8 cellular contexts compared by ENCODE assay signal in the genomic region with DNA sequence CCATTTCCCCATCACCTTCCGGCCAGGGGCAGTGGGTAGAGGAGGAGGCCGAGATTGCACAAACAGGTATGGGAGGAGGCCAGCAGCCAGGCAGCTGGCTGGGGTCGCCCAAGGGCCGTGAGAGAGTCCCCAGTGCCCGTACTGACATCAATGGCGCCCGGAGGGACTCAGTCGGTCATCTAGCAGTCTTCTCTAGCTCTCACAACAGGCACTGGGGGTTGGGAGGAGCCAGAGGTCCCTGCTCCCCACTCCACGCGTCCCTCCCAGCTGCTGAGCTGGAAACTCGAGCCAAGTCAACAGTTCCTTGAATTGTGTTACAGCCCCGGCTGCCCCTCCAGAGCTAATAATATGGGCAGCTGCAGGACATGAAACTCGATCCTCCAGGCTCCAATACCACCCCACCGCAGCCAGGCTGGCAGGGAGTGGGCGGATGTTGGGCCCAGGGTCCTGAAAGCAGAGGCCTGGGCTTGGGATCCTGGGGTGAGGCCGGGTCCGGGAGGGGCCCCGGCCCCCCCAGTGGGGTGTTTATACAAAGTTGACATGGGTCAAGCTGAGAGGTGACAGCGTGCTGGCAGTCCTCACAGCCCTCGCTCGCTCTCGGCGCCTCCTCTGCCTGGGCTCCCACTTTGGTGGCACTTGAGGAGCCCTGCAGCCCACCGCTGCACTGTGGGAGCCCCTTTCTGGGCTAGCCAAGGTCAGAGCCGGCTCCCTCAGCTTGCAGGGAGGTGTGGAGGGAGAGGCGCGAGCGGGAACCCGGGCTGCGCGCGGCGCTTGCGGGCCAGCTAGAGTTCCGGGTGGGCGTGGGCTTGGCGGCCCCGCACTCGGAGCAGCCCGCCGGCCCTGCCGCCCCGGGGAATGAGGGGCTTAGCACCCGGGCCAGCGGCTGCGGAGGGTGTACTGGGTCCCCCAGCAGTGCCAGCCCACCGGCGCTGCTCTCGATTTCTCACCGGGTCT. TPM values are rescaled to one million over a fixed set of nuclear protein-coding genes. Genes with fewer than 3 reads are reported as not detected.
A peak's percentile ranks its signal among the peaks of the same experiment; 100 is the strongest.
DNase-seq lines count a peak whose midpoint lies in the region; ATAC-seq and TF ChIP-seq lines count a peak whose summit lies in the region.
"Not testable (repeated sequence)": the region's sequence is repeated elsewhere in the genome, so short reads cannot be mapped to it uniquely, and the experiment has no call there.

No MANE protein-coding gene starts in this region.

- H3K4me1 Mint-ChIP-seq in T-helper 2 cell treated with Interferon-gamma antibody and Interleukin-4, amounts not matched to agents 5 μg/mL and 100 μg/mL, for 36 hours (ENCODE audit: low read depth), result peaks cover 63% of the 10 kb centered on the region

- H3K9me3 ChIP-seq in mammary epithelial cell (replicated peaks; ENCODE audit: insufficient read depth, low read length); lung (ENCODE audit: control insufficient read depth in 2 of 2, insufficient read depth in 1 of 2, low read length in 1 of 2); upper lobe of right lung: not testable (repeated sequence)

- H3K27ac Mint-ChIP-seq in T-helper 2 cell treated with Interferon-gamma antibody and Interleukin-4, amounts not matched to agents 5 μg/mL and 100 μg/mL, for 36 hours, result peak overlapping the region; percentile 60

- H3K27ac ChIP-seq in mammary epithelial cell (ENCODE audit: insufficient read depth, low read depth, low read length), result peak overlapping the region; percentile 20
- H3K27ac ChIP-seq in lung (ENCODE audit: low read depth in 1 of 2, low read length in 1 of 2), result peak overlapping the region; percentile 67 to 84
- peak overlapping the region; percentile 74 for H3K27ac ChIP-seq in upper lobe of right lung

- H3K36me3 Mint-ChIP-seq in T-helper 2 cell treated with Interferon-gamma antibody and Interleukin-4, amounts not matched to agents 5 μg/mL and 100 μg/mL, for 36 hours (ENCODE audit: low read depth), result not testable (repeated sequence)

- intact Hi-C loops in mammary epithelial cell (cut with micrococcal nuclease), result not testable (repeated sequence)
- intact Hi-C loops in upper lobe of right lung (cut with DNase I), result loop anchor here (10.0 kb wide), 1 partner anchor 101 kb away; no protein-coding TSS in a partner anchor

- 75% methylated on average over 25 of the region's 50 CpGs for WGBS in mammary epithelial cell (ENCODE audit: low coverage, missing lambda C conversion rate)
- WGBS in lung, 2 donors, result 63 to 73% methylated on average over 45 to 50 of the region's 50 CpGs

- H3K4me3 ChIP-seq in H7 (ENCODE audit: insufficient read depth, low read depth, low read length); mammary epithelial cell (replicated peaks in 1 of 3; ENCODE audit: insufficient read depth in 1 of 3, low read depth in 2 of 3, low read length in 3 of 3); fibroblast of villous mesenchyme (ENCODE audit: low read depth, low read length); lung; upper lobe of right lung: not testable (repeated sequence)

- not testable (repeated sequence) for BruUV-seq in mammary epithelial cell (replicated peaks; lab: Mats Ljungman, UMichigan)

- ATAC-seq in lung (ENCODE audit: insufficient read depth, low FRiP score), result not testable (repeated sequence)
- peak; percentile 15 for ATAC-seq in upper lobe of right lung

- not testable (repeated sequence) for H3K4me2 ChIP-seq in mammary epithelial cell (ENCODE audit: insufficient read depth, low read depth, low read length)

- TF ChIP-seq CTCF in mammary epithelial cell (conservative IDR thresholded peaks at IDR 0.05 in 1 of 2, IDR thresholded peaks at IDR 0.05 in 1 of 2; ENCODE audit: extremely low read depth in 1 of 2, insufficient read depth in 1 of 2, low read depth in 1 of 2, low read length in 2 of 2); fibroblast of villous mesenchyme (IDR thresholded peaks at IDR 0.05; ENCODE audit: insufficient read depth, low read depth, low read length); lung (IDR thresholded peaks at IDR 0.05; ENCODE audit: control extremely low read depth, extremely low read depth); upper lobe of right lung (IDR thresholded peaks at IDR 0.05): not testable (repeated sequence)

- H3K27me3 ChIP-seq in H7 (ENCODE audit: control insufficient read depth, insufficient read depth, low read length); mammary epithelial cell (ENCODE audit: insufficient read depth, low read length); lung (ENCODE audit: control insufficient read depth, insufficient read depth); upper lobe of right lung: not testable (repeated sequence)

- not testable (repeated sequence) for H3K27me3 Mint-ChIP-seq in T-helper 2 cell treated with Interferon-gamma antibody and Interleukin-4, amounts not matched to agents 5 μg/mL and 100 μg/mL, for 36 hours (ENCODE audit: low read depth)

- not testable (repeated sequence) for H4K20me1 ChIP-seq in mammary epithelial cell (ENCODE audit: insufficient read depth, low read length)

- H3K9ac ChIP-seq in mammary epithelial cell (ENCODE audit: insufficient read depth, low read length), result not testable (repeated sequence)

- dilution Hi-C loops in mammary epithelial cell (cut with HindIII; ENCODE audit: low sequenced_read_pairs), result loop anchor here (10.0 to 25.0 kb wide), 3 partner anchors 188 to 561 kb away; partner anchors contain the start of gene CHST3

- in situ Hi-C loops in mammary epithelial cell (cut with MboI; ENCODE audit: low sequenced_read_pairs in 2 of 2), result loop anchor here (25.0 kb wide), 2 partner anchors 188 to 413 kb away; no protein-coding TSS in a partner anchor

- H3K4me3 Mint-ChIP-seq in T-helper 2 cell treated with Interferon-gamma antibody and Interleukin-4, amounts not matched to agents 5 μg/mL and 100 μg/mL, for 36 hours, result not testable (repeated sequence)

- H3K9me3 Mint-ChIP-seq in T-helper 2 cell treated with Interferon-gamma antibody and Interleukin-4, amounts not matched to agents 5 μg/mL and 100 μg/mL, for 36 hours, result not testable (repeated sequence)

- H3K79me2 ChIP-seq in mammary epithelial cell (ENCODE audit: insufficient read depth, low read length), result not testable (repeated sequence)

- H3K4me1 ChIP-seq in mammary epithelial cell (ENCODE audit: insufficient read depth, low read length) (peaks cover 66% of the 10 kb centered on the region), lung (ENCODE audit: control insufficient read depth in 2 of 2, insufficient read depth in 2 of 2, low read length in 2 of 2) (peaks cover 6 to 40% of the 10 kb centered on the region in 2 donors), upper lobe of right lung (peaks cover 64% of the 10 kb centered on the region)

- not testable (repeated sequence) for H3K36me3 ChIP-seq in H7 (replicated peaks; ENCODE audit: control insufficient read depth, insufficient read depth, low read length); mammary epithelial cell (ENCODE audit: insufficient read depth, low read length); lung (ENCODE audit: control insufficient read depth in 2 of 2, insufficient read depth in 2 of 2, low read length in 2 of 2); upper lobe of right lung

- DNase-seq in H7, result peak; percentile 76
- DNase-seq in NCI-H2171 treated with DMSO at 0.1 percent for 48 hours (lab: John Stamatoyannopoulos, UW), result peak; percentile 65
- DNase-seq in T-helper 2 cell treated with Interferon-gamma antibody and Interleukin-4, amounts not matched to agents 5 μg/mL and 100 μg/mL, for 36 hours (ENCODE audit: low spot score); mammary epithelial cell: not testable (repeated sequence)
- DNase-seq in fibroblast of villous mesenchyme (ENCODE audit: low read depth), result peak; percentile 87
- DNase-seq in lung (ENCODE audit: low spot score), result peak; percentile 65
- DNase-seq in pulmonary artery endothelial cell (ENCODE audit: low read depth, low spot score), result peak; percentile 81
- DNase-seq in upper lobe of right lung, result peak; percentile 81

- peak overlapping the region; percentile 52 for H2AFZ ChIP-seq in mammary epithelial cell (ENCODE audit: low read depth, low read length)

- CTCF ChIA-PET in mammary epithelial cell (lab: Charles Lee; ENCODE audit: low non-redundant PET), result not testable (repeated sequence)

RNA-seq across cellular contexts. Expression of gene DNAJB12, which starts 29.2 kb away (rescaled TPM):
- total RNA-seq in H7 (2014; rRNA removed; shearing (Covaris generic)), result 18.8 and 19.3 TPM in 2 replicates
- total RNA-seq in mammary epithelial cell, result 10 to 100 TPM; 57.7 to 98.4 TPM
- polyA plus RNA-seq in mammary epithelial cell, result 58.9 TPM
- polyA minus RNA-seq in mammary epithelial cell, result 60.1 TPM
- total RNA-seq in fibroblast of villous mesenchyme, result 32.5 and 32.8 TPM in 2 replicates
- total RNA-seq in lung, result 10 to 100 TPM; 34.0 to 38.7 TPM
- 10 to 100 TPM; 30.0 to 30.2 TPM for polyA plus RNA-seq in lung
- total RNA-seq in pulmonary artery endothelial cell, result 26.2 and 27.8 TPM in 2 replicates
- total RNA-seq in upper lobe of right lung, result 39.9 TPM

RNA-seq across cellular contexts. Expression of gene DDIT4, which starts 51.8 kb away (rescaled TPM):
- 54.2 and 123 TPM in 2 replicates for total RNA-seq in H7 (2014; rRNA removed; shearing (Covaris generic))
- total RNA-seq in mammary epithelial cell (1,000 to 10,000 TPM in 1 of 2 donors, 100 to 1,000 TPM in 1; 772 to 1,235 TPM), fibroblast of villous mesenchyme (88.5 and 325 TPM in 2 replicates), lung (100 to 1,000 TPM; 155 to 190 TPM), pulmonary artery endothelial cell (133 and 170 TPM in 2 replicates), upper lobe of right lung (200 TPM)
- polyA plus RNA-seq in mammary epithelial cell (542 TPM), lung (100 to 1,000 TPM in 1 of 2 donors, 10 to 100 TPM in 1; 55.3 to 188 TPM)
- 521 TPM for polyA minus RNA-seq in mammary epithelial cell

Comparison
In these comparisons a context has a peak if more than half of its experiments do, and no peak if none do; other contexts are left out.
1. H3K27ac ChIP-seq: peak in every context shown above with its lines; median percentile 76 in lung; 74 in upper lobe of right lung; 20 in mammary epithelial cell.